8 cellular contexts compared by ENCODE assay signal in genomic region chr2:27720004-27720551, GRCh38.
A peak's percentile ranks its signal among the peaks of the same experiment; 100 is the strongest.
DNase-seq lines count a peak whose midpoint lies in the region; ATAC-seq, FAIRE-seq and TF ChIP-seq lines count a peak whose summit lies in the region.

No MANE protein-coding gene starts in this region.

- no peak overlapping the region for H3K4me3 Mint-ChIP-seq in stimulated activated memory B cell treated with anti-CD40 and anti-IgM and Interleukin-4, amounts not matched to agents 10 μg/mL and 1 μg/mL and 100 μg/mL, for 72 hours

- no peaks in the 10 kb centered on the region for H3K9me3 Mint-ChIP-seq in stimulated activated memory B cell treated with anti-CD40 and anti-IgM and Interleukin-4, amounts not matched to agents 10 μg/mL and 1 μg/mL and 100 μg/mL, for 72 hours

- peak; percentile 46 for DNase-seq in stimulated activated naive CD4-positive, alpha-beta T cell treated with Interleukin-2 at 50 U/mL for 16 hours (lab: John Stamatoyannopoulos, UW)
- no peak for DNase-seq in stimulated activated naive CD4-positive, alpha-beta T cell (lab: John Stamatoyannopoulos, UW)
- peak; percentile 57 for DNase-seq in activated CD8-positive, alpha-beta memory T cell treated with anti-CD3 and anti-CD28 coated beads, Interleukin-2, amount 50 U/mL, for 4 hours
- peak; percentile 22 for DNase-seq in iPS-NIHi7 (ENCODE audit: extremely low spot score)
- DNase-seq in NCI-H510A (lab: John Stamatoyannopoulos, UW): no peak
- no peak for DNase-seq in cerebellar cortex (ENCODE audit: low spot score)
- DNase-seq in D721Med (ENCODE audit: insufficient read length, low spot score): no peak

- H3K27me3 Mint-ChIP-seq in stimulated activated memory B cell treated with anti-CD40 and anti-IgM and Interleukin-4, amounts not matched to agents 10 μg/mL and 1 μg/mL and 100 μg/mL, for 72 hours: peaks cover 32% of the 10 kb centered on the region

- peaks cover 17% of the 10 kb centered on the region for H3K4me1 Mint-ChIP-seq in stimulated activated memory B cell treated with anti-CD40 and anti-IgM and Interleukin-4, amounts not matched to agents 10 μg/mL and 1 μg/mL and 100 μg/mL, for 72 hours

- ATAC-seq in stimulated activated memory B cell treated with anti-CD40 and anti-IgM and Interleukin-4, amounts not matched to agents 10 μg/mL and 1 μg/mL and 100 μg/mL, for 72 hours: peak; percentile 58

- no peaks in the 10 kb centered on the region for H3K36me3 Mint-ChIP-seq in stimulated activated memory B cell treated with anti-CD40 and anti-IgM and Interleukin-4, amounts not matched to agents 10 μg/mL and 1 μg/mL and 100 μg/mL, for 72 hours

- H3K27ac Mint-ChIP-seq in stimulated activated memory B cell treated with anti-CD40 and anti-IgM and Interleukin-4, amounts not matched to agents 10 μg/mL and 1 μg/mL and 100 μg/mL, for 72 hours: no peak overlapping the region

- TF ChIP-seq CTCF in D721Med (IDR thresholded peaks at IDR 0.05; ENCODE audit: insufficient read depth, missing control alignments): no peak

- no peak for FAIRE-seq in D721Med (lab: Jason Lieb, UNC)

Comparison
In these comparisons a context has a peak if more than half of its experiments do, and no peak if none do; other contexts are left out.
1. DNase-seq: peak in stimulated activated naive CD4-positive, alpha-beta T cell treated with Interleukin-2 at 50 U/mL for 16 hours (single experiment), activated CD8-positive, alpha-beta memory T cell treated with anti-CD3 and anti-CD28 coated beads, Interleukin-2, amount 50 U/mL, for 4 hours (single experiment) and iPS-NIHi7 (single experiment); none in stimulated activated naive CD4-positive, alpha-beta T cell (0 of 6), NCI-H510A (single experiment), cerebellar cortex (single experiment) and D721Med (single experiment).